In genomic region chr5:108650997-108651396, GRCh38 we compare ENCODE assay signal across 19 cellular contexts.
DNase-seq lines count a peak whose midpoint lies in the region; ATAC-seq and TF ChIP-seq lines count a peak whose summit lies in the region.
"Had no signal": no experiment of that assay in that cellular context is flagged by ENCODE, and none has a peak within 500 bp of the region (broad histone marks: within the 10 kb centered on the region; RNA-seq: fewer than 3 reads in every experiment).

No MANE protein-coding gene starts in this region.

- ATAC-seq in GM21515 (IDR thresholded peaks at IDR 0.05; ENCODE audit: unreplicated experiment) (no peak), left lobe of liver (no peak)
- ATAC-seq: body of pancreas; gastroesophageal sphincter; naive thymus-derived CD4-positive, alpha-beta T cell had no signal

- no peak for TF ChIP-seq CTCF in choroid plexus epithelial cell (conservative IDR thresholded peaks at IDR 0.05; ENCODE audit: low read depth, low read length)

- DNase-seq in AG08396 (ENCODE audit: low spot score) (peak; percentile 6), LHCN-M2 (ENCODE audit: low read depth) (peak; percentile 74), choroid plexus epithelial cell (ENCODE audit: low read depth) (peak; percentile 64), hepatic stellate cell (ENCODE audit: low spot score) (peak; percentile 29), NCI-H446 treated with DMSO at 0.1 percent for 48 hours (lab: John Stamatoyannopoulos, UW) (no peak), anterior cingulate cortex (lab: John Stamatoyannopoulos, UW) (no peak), left lobe of liver (ENCODE audit: low spot score) (no peak)
- DNase-seq: activated CD4-positive, alpha-beta T cell treated with anti-CD3 and anti-CD28 coated beads for 48 hours; activated naive CD4-positive, alpha-beta T cell treated with anti-CD3 and anti-CD28 coated beads, Interleukin-2, amount 10 ng/mL, durations not matched to agents 7 days and 5 days; body of pancreas; CD4-positive, CD25-positive, alpha-beta regulatory T cell; DMS79; Karpas-422; naive thymus-derived CD4-positive, alpha-beta T cell; NCI-H748 treated with DMSO at 0.1 percent for 48 hours had no signal

- H3K4me3 ChIP-seq in choroid plexus epithelial cell (ENCODE audit: low read depth, low read length), result no peak overlapping the region
- H3K4me3 ChIP-seq: body of pancreas, gastroesophageal sphincter, lung, tibial nerve had no signal

Comparison
In these comparisons a context has a peak if more than half of its experiments do, and no peak if none do; other contexts are left out.
1. DNase-seq: peak in AG08396 (single experiment), LHCN-M2 (single experiment), choroid plexus epithelial cell (single experiment) and hepatic stellate cell (single experiment); none in NCI-H446 treated with DMSO at 0.1 percent for 48 hours (single experiment), anterior cingulate cortex (0 of 58) and left lobe of liver (single experiment).